Comparison of ENCODE assay signal across 18 cellular contexts in the genomic region with DNA sequence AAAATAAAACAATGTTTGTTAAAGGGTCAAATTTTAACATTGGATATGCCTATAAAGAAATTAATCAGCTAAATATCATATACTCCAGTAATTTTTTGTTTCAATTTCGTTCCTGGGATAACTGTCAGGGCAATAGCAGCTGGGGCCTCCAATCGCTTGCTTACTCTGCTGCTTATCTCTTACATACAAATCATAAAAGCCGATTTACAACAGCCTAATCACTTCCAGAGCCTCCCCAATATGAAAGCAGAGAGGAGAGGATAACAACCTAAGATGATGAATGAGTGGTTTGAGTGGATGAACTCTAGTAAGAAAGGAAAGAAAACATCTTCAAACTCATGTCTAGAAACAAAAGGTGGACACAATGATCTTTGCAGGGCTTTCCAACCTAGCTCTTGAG.
"Had no signal": no experiment of that assay in that cellular context is flagged by ENCODE, and none has a peak within 500 bp of the region (broad histone marks: within the 10 kb centered on the region; RNA-seq: fewer than 3 reads in every experiment).

No MANE protein-coding gene starts in this region.

- H3K9me3 ChIP-seq: body of pancreas, heart left ventricle, tibial nerve had no signal

- H3K27me3 ChIP-seq: body of pancreas, heart left ventricle, tibial nerve had no signal

- H3K4me3 Mint-ChIP-seq: activated naive CD4-positive, alpha-beta T cell treated with anti-CD3 and anti-CD28 coated beads, Interleukin-2, amount 50 U/mL, for 24 hours; natural killer cell treated with Interleukin-12 subunit alpha and Interleukin-12 subunit beta and Interleukin-15 and Interleukin-18, amount 100 ng/mL, for 72 hours had no signal

- H3K4me1 Mint-ChIP-seq: activated naive CD4-positive, alpha-beta T cell treated with anti-CD3 and anti-CD28 coated beads, Interleukin-2, amount 50 U/mL, for 24 hours had no signal

- H3K4me3 ChIP-seq: body of pancreas, heart left ventricle, tibial nerve had no signal

- H3K27ac ChIP-seq: body of pancreas, heart left ventricle had no signal

- ATAC-seq: activated CD4-positive, CD25-positive, alpha-beta regulatory T cell treated with anti-CD3 and anti-CD28 coated beads, Interleukin-2, amount 50 U/mL, for 24 hours; body of pancreas; heart left ventricle; natural killer cell treated with Interleukin-12 subunit alpha and Interleukin-12 subunit beta and Interleukin-15 and Interleukin-18, amount 100 ng/mL, for 72 hours had no signal

- H3K36me3 Mint-ChIP-seq: activated naive CD4-positive, alpha-beta T cell treated with anti-CD3 and anti-CD28 coated beads, Interleukin-2, amount 50 U/mL, for 24 hours; natural killer cell treated with Interleukin-12 subunit alpha and Interleukin-12 subunit beta and Interleukin-15 and Interleukin-18, amount 100 ng/mL, for 72 hours had no signal

- H3K4me1 ChIP-seq: heart left ventricle had no signal

- DNase-seq: amygdala; body of pancreas; central memory CD4-positive, alpha-beta T cell; effector CD8-positive, alpha-beta T cell; foreskin melanocyte; heart left ventricle; nucleus accumbens; posterior cingulate gyrus; retina; stimulated activated CD4-positive, alpha-beta T cell treated with anti-CD3 and anti-CD28 coated beads, Interleukin-4, amount 100 ng/mL, for 24 hours; stimulated activated naive CD4-positive, alpha-beta T cell; substantia nigra; T-helper 9 cell had no signal

- H3K27ac Mint-ChIP-seq: activated naive CD4-positive, alpha-beta T cell treated with anti-CD3 and anti-CD28 coated beads, Interleukin-2, amount 50 U/mL, for 24 hours; activated T-helper 2 cell treated with anti-CD3 and anti-CD28 coated beads, Interferon-gamma antibody, Interleukin-2, Interleukin-4, amounts not matched to agents 10 μg/mL and 5 μg/mL and 100 μg/mL, durations not matched to agents 14 hours and 24 hours and 36 hours; natural killer cell treated with Interleukin-12 subunit alpha and Interleukin-12 subunit beta and Interleukin-15 and Interleukin-18, amount 100 ng/mL, for 72 hours had no signal

- H3K9me3 Mint-ChIP-seq: activated naive CD4-positive, alpha-beta T cell treated with anti-CD3 and anti-CD28 coated beads, Interleukin-2, amount 50 U/mL, for 24 hours; activated T-helper 2 cell treated with anti-CD3 and anti-CD28 coated beads, Interferon-gamma antibody, Interleukin-2, Interleukin-4, amounts not matched to agents 10 μg/mL and 5 μg/mL and 100 μg/mL, durations not matched to agents 14 hours and 24 hours and 36 hours; natural killer cell treated with Interleukin-12 subunit alpha and Interleukin-12 subunit beta and Interleukin-15 and Interleukin-18, amount 100 ng/mL, for 72 hours had no signal
